1 cellular context compared by ENCODE assay signal in the genomic region with DNA sequence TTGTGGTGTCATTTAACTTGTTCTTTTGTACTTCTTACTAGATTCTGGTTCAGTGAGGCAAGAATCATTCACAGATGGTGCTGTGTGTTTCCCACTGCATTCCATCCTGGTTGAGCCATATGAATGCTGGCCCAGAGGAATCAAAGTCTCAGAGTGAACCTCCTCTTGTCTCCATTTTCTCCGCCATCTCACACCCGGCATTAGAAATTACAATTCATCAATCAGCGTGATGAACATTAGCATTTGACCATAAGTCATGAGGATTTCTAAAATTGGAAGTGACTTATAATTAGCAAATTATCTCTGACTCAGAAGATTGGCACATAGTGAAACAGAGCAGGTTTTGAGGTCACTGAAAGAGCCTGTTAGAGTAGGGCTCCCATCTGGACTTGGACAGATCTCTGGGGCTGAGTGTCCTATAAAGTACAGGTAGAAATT.
A peak's percentile ranks its signal among the peaks of the same experiment; 100 is the strongest.
TF ChIP-seq lines count a peak whose summit lies in the region.

No MANE protein-coding gene starts in this region.

TF ChIP-seq in GM12878, 131 proteins besides CTCF, POLR2A, EP300 and RAD21 (continued from another document):
- TF ChIP-seq, protein P1, sequence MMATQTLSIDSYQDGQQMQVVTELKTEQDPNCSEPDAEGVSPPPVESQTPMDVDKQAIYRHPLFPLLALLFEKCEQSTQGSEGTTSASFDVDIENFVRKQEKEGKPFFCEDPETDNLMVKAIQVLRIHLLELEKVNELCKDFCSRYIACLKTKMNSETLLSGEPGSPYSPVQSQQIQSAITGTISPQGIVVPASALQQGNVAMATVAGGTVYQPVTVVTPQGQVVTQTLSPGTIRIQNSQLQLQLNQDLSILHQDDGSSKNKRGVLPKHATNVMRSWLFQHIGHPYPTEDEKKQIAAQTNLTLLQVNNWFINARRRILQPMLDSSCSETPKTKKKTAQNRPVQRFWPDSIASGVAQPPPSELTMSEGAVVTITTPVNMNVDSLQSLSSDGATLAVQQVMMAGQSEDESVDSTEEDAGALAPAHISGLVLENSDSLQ (IDR thresholded peaks at IDR 0.05) = peak; percentile 68; the same call in 1 of the 2 replicates
- TF ChIP-seq MEF2A (IDR thresholded peaks at IDR 0.05; ENCODE audit: insufficient read depth, low read depth, low read length) = peak; percentile 71; the same call in 1 of the 2 replicates
